14 cellular contexts compared by ENCODE assay signal in the genomic region with DNA sequence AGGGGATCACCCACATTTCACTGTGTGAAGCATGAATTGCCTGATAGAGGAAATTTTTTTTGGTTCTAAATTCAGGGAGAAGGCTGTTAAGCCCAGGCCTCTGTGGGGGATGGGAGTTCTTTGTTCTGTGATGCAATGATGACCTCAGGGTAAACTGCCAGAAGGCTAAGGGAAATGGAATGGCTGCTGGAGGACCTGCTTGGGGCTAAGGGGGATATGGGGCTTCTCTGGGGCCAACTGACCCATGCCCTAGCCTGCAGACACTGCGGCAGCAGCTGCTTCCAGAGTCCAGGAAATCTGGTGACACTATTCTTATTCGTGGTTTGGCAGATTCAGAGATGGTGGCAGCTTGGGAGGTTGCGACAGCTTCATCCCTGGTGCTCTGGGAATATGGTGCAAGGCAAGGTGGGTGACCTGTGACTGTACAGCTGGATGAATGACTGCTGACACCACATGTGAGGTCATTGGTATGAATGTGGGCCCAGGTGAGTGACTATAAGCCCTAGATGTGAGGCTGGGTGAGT. TPM values are rescaled to one million over a fixed set of nuclear protein-coding genes. Genes with fewer than 3 reads are reported as not detected.
DNase-seq lines count a peak whose midpoint lies in the region; ATAC-seq and TF ChIP-seq lines count a peak whose summit lies in the region.
"Had no signal": no experiment of that assay in that cellular context is flagged by ENCODE, and none has a peak within 500 bp of the region (broad histone marks: within the 10 kb centered on the region; RNA-seq: fewer than 3 reads in every experiment).

No MANE protein-coding gene starts in this region.

- no peaks in the 10 kb centered on the region for H3K4me1 ChIP-seq in Panc1 (ENCODE audit: control insufficient read depth, insufficient read depth, low read length)
- H3K4me1 ChIP-seq: left ventricle myocardium inferior, parathyroid adenoma had no signal

- no peak for TF ChIP-seq CTCF in HL-60 (IDR thresholded peaks at IDR 0.05; ENCODE audit: insufficient read depth, low read length)
- TF ChIP-seq CTCF in Panc1 (IDR thresholded peaks at IDR 0.05) = no peak

- intact Hi-C loops in Panc1 (cut with micrococcal nuclease; ENCODE audit: unreplicated experiment) (no loop called here), sciatic nerve (cut with DNase I) (no loop called here)

- no peaks in the 10 kb centered on the region for H3K9me3 ChIP-seq in Panc1 (ENCODE audit: control insufficient read depth, insufficient read depth, low read depth, low read length)
- H3K9me3 ChIP-seq: left ventricle myocardium inferior had no signal

- H3K27ac ChIP-seq in HL-60 (replicated peaks) (peak overlapping the region; percentile 14; the same call in 1 of the 2 replicates), Panc1 (ENCODE audit: low read length) (no peak overlapping the region)
- H3K27ac ChIP-seq: left ventricle myocardium inferior, parathyroid adenoma had no signal

- CTCF ChIA-PET in Panc1 (lab: Charles Lee) = no interaction called here

- no TSS peak for BruUV-seq in Panc1 (replicated peaks; lab: Mats Ljungman, UMichigan)

- in situ Hi-C loops in Panc1 (cut with HindIII; ENCODE audit: low pct_unique_long_range_greater_than_20kb, low sequenced_read_pairs) = no loop called here

- DNase-seq in HL-60 (ENCODE audit: low read depth in 1 of 2, low spot score in 1 of 2) = peak in 1 of 2 experiments; percentile 37
- no peak for DNase-seq in Panc1 (ENCODE audit: low read depth, low spot score)
- no peak for DNase-seq in sciatic nerve (ENCODE audit: low spot score)
- no peak for DNase-seq in GF-D8 (lab: John Stamatoyannopoulos, UW)
- DNase-seq in amygdala (lab: John Stamatoyannopoulos, UW) = no peak
- DNase-seq in activated CD8-positive, alpha-beta memory T cell treated with anti-CD3 and anti-CD28 coated beads, Interleukin-2, amount 50 U/mL, for 4 hours = no peak
- DNase-seq: DMS79 treated with DMSO at 0.1 percent for 48 hours; left ventricle myocardium inferior; NCI-H2171; SHP77; stimulated activated CD4-positive, alpha-beta T cell treated with anti-CD3 and anti-CD28 coated beads, Interleukin-2, amount 100 ng/mL, for 48 hours had no signal

- H3K36me3 ChIP-seq in Panc1 (ENCODE audit: control insufficient read depth, insufficient read depth, low read length) = no peaks in the 10 kb centered on the region

- no peak overlapping the region for H3K4me3 ChIP-seq in HL-60 (replicated peaks; ENCODE audit: insufficient read depth, low read length)
- H3K4me3 ChIP-seq in Panc1 (ENCODE audit: low read depth in 2 of 2, low read length in 2 of 2) = no peak overlapping the region
- H3K4me3 ChIP-seq: left ventricle myocardium inferior had no signal

- ATAC-seq in Panc1 (0 out of 2 replicates have a peak, but pooled peaks have one; percentile 26), esophagus mucosa (peak; percentile 56), sciatic nerve (peak; percentile 74)
- ATAC-seq: activated CD4-positive, CD25-positive, alpha-beta regulatory T cell treated with anti-CD3 and anti-CD28 coated beads, Interleukin-2, amount 50 U/mL, for 24 hours had no signal

- POLR2A ChIA-PET in Panc1 (lab: Charles Lee) = no interaction called here

- no peaks in the 10 kb centered on the region for H3K27me3 ChIP-seq in HL-60 (ENCODE audit: insufficient read depth, poor library complexity, severe bottlenecking)
- no peaks in the 10 kb centered on the region for H3K27me3 ChIP-seq in Panc1 (ENCODE audit: control insufficient read depth, insufficient read depth, low read length)

RNA-seq across cellular contexts. Expression of a gene that starts 30.3 kb away (rescaled TPM):
- 472 TPM for total RNA-seq in Panc1 (2021; ENCODE audit: unreplicated experiment)
- 419 TPM for polyA plus RNA-seq in Panc1 (2012; ENCODE audit: insufficient read length)
- 158 TPM for total RNA-seq in esophagus mucosa
- 166 TPM for total RNA-seq in sciatic nerve

RNA-seq across cellular contexts. Expression of a gene that starts 37.6 kb away (rescaled TPM):
- total RNA-seq in Panc1 (2021; ENCODE audit: unreplicated experiment) (73.8 TPM), esophagus mucosa (22.0 TPM), sciatic nerve (17.5 TPM)
- 36.9 TPM for polyA plus RNA-seq in Panc1 (2012; ENCODE audit: insufficient read length)

RNA-seq across cellular contexts. Expression of a gene that starts 52.6 kb away (rescaled TPM):
- total RNA-seq in Panc1 (2021; ENCODE audit: unreplicated experiment) (9.7 TPM), esophagus mucosa (3.4 TPM), sciatic nerve (10.6 TPM)
- 13.9 TPM for polyA plus RNA-seq in Panc1 (2012; ENCODE audit: insufficient read length)

RNA-seq across cellular contexts. Expression of a gene that starts 54.2 kb away (rescaled TPM):
- total RNA-seq in Panc1 (2021; ENCODE audit: unreplicated experiment) (58.7 TPM), esophagus mucosa (22.8 TPM), sciatic nerve (25.0 TPM)
- 53.6 TPM for polyA plus RNA-seq in Panc1 (2012; ENCODE audit: insufficient read length)
